In genomic region chr10:3225589-3225988, GRCh38 we compare ENCODE assay signal across 17 cellular contexts. TPM values are rescaled to one million over a fixed set of nuclear protein-coding genes. Genes with fewer than 3 reads are reported as not detected.
DNase-seq lines count a peak whose midpoint lies in the region; ATAC-seq and TF ChIP-seq lines count a peak whose summit lies in the region.
"Had no signal": no experiment of that assay in that cellular context is flagged by ENCODE, and none has a peak within 500 bp of the region (broad histone marks: within the 10 kb centered on the region; RNA-seq: fewer than 3 reads in every experiment).

No MANE protein-coding gene starts in this region.

- peaks cover 9% of the 10 kb centered on the region for H3K4me1 ChIP-seq in HEK293 (ENCODE audit: control insufficient read depth, insufficient read depth, low read length)
- peaks cover 10% of the 10 kb centered on the region for H3K4me1 ChIP-seq in smooth muscle cell (ENCODE audit: low read depth)
- peaks cover 0 to 18% (median 0%) of the 10 kb centered on the region in 4 donors for H3K4me1 ChIP-seq in stomach
- H3K4me1 ChIP-seq: testis had no signal

- POLR2A ChIA-PET in HEK293 (lab: Yijun Ruan, JAX), result interaction anchor here (1.6 kb wide), 1 partner anchor 53 kb away, joined by 6 read pairs; the partner anchor contains the start of gene PITRM1

- H3K4me3 ChIP-seq in HEK293 (ENCODE audit: low read depth, low read length) (no peak overlapping the region), foreskin fibroblast (ENCODE audit: low read depth in 1 of 2, low read length in 2 of 2) (no peak overlapping the region), smooth muscle cell (no peak overlapping the region), stomach (no peak overlapping the region)
- H3K4me3 ChIP-seq: GM12878, testis had no signal

- H3K27me3 ChIP-seq in smooth muscle cell (ENCODE audit: low read depth), result no peaks in the 10 kb centered on the region
- peaks cover 0 to 12% (median 0%) of the 10 kb centered on the region in 3 donors for H3K27me3 ChIP-seq in stomach
- H3K27me3 ChIP-seq: testis had no signal

- no peak for TF ChIP-seq POLR2A in stomach (IDR thresholded peaks at IDR 0.05)

- H3K27ac ChIP-seq in HEK293 (ENCODE audit: extremely low read depth, low read depth, low read length), result no peak overlapping the region
- H3K27ac ChIP-seq in smooth muscle cell (ENCODE audit: low read depth), result peak overlapping the region; percentile 97
- H3K27ac ChIP-seq in stomach, result no peak overlapping the region
- H3K27ac ChIP-seq: testis had no signal

- no peaks in the 10 kb centered on the region for H3K79me2 ChIP-seq in smooth muscle cell (ENCODE audit: low read depth)

- H3K9ac ChIP-seq in smooth muscle cell (ENCODE audit: low read depth), result no peak overlapping the region

- H3K9me3 ChIP-seq in HEK293 (ENCODE audit: control insufficient read depth, insufficient read depth, low read depth, low read length) (no peaks in the 10 kb centered on the region), smooth muscle cell (replicated peaks; ENCODE audit: low read depth) (no peaks in the 10 kb centered on the region), stomach (no peaks in the 10 kb centered on the region)
- H3K9me3 ChIP-seq: testis had no signal

- intact Hi-C loops in stomach (cut with DNase I; ENCODE audit: low total_unique reads), result no loop called here

- no peak for TF ChIP-seq EP300 in stomach (IDR thresholded peaks at IDR 0.05)

- H3K36me3 ChIP-seq in HEK293 (ENCODE audit: control insufficient read depth in 2 of 2, insufficient read depth in 1 of 2, low read length in 2 of 2) (no peaks in the 10 kb centered on the region), smooth muscle cell (ENCODE audit: low read depth) (no peaks in the 10 kb centered on the region), stomach (no peaks in the 10 kb centered on the region)

- H2AFZ ChIP-seq in smooth muscle cell (ENCODE audit: low read depth), result no peak overlapping the region

- 40% methylated on average over 3 of the region's 3 CpGs for WGBS in smooth muscle cell (ENCODE audit: low lambda C conversion rate)
- 71 to 90% (median 88%) methylated on average over 3 of the region's 3 CpGs for WGBS in stomach, 5 donors

- CTCF ChIA-PET in HEK293 (lab: Yijun Ruan, JAX), result interaction anchor here (0.6 to 0.8 kb wide), 3 partner anchors 28 to 848 kb away, joined by 3 read pairs; no protein-coding TSS in a partner anchor

- H4K20me1 ChIP-seq in smooth muscle cell (ENCODE audit: low read depth), result no peaks in the 10 kb centered on the region

- peak; percentile 93 for DNase-seq in amniotic epithelial cell (ENCODE audit: low read depth)
- DNase-seq in foreskin fibroblast, result peak; percentile 49 to 70
- DNase-seq in smooth muscle cell (lab: John Stamatoyannopoulos, UW; ENCODE audit: unreplicated experiment), result no peak
- DNase-seq in C1 segment of cervical spinal cord (lab: John Stamatoyannopoulos, UW), result no peak
- DNase-seq in stomach, result no peak
- DNase-seq: activated effector memory CD4-positive, alpha-beta T cell treated with anti-CD3 and anti-CD28 coated beads, Interleukin-2, amount 50 U/mL, for 16 hours; effector memory CD8-positive, alpha-beta T cell; glutamatergic neuron; mesendoderm; NCI-H774; right cardiac atrium; stimulated activated CD4-positive, alpha-beta T cell treated with anti-CD3 and anti-CD28 coated beads, Interleukin-2, amount 100 ng/mL, for 48 hours; T-helper 17 cell; testis had no signal

- peak overlapping the region; percentile 11 for H3K4me2 ChIP-seq in smooth muscle cell

- no peak for ATAC-seq in GM21515 (IDR thresholded peaks at IDR 0.05; ENCODE audit: unreplicated experiment)
- ATAC-seq: effector memory CD8-positive, alpha-beta T cell; GM12878; right cardiac atrium; T-helper 17 cell had no signal

- TF ChIP-seq CTCF in HEK293 (tag by site-specific recombination; IDR thresholded peaks at IDR 0.05), result no peak
- no peak for TF ChIP-seq CTCF in foreskin fibroblast (IDR thresholded peaks at IDR 0.05; ENCODE audit: low read depth, low read length)
- TF ChIP-seq CTCF in smooth muscle cell (IDR thresholded peaks at IDR 0.05; ENCODE audit: borderline replicate concordance, insufficient read depth, poor library complexity, severe bottlenecking), result no peak
- no peak for TF ChIP-seq CTCF in stomach (IDR thresholded peaks at IDR 0.05)

- peaks cover 36% of the 10 kb centered on the region for H3F3A ChIP-seq in smooth muscle cell (ENCODE audit: low read depth)

TF ChIP-seq in HEK293, 187 proteins besides CTCF, POLR2A, EP300 and RAD21:
- TF ChIP-seq ZNF140 (tag by site-specific recombination; IDR thresholded peaks at IDR 0.05) (no peak), ATF2 (tag by site-specific recombination; IDR thresholded peaks at IDR 0.05; ENCODE audit: low read depth) (0 out of 2 replicates have a peak, but pooled peaks have one; percentile 14)

RNA-seq across cellular contexts. Expression of gene PITRM1, which starts 53.0 kb away (rescaled TPM):
- 55.9 and 61.3 TPM in 2 replicates for total RNA-seq in smooth muscle cell
- polyA plus RNA-seq in smooth muscle cell, result 49.2 and 53.8 TPM in 2 replicates
- 10 to 100 TPM; 36.8 to 95.1 (median 66.5) TPM for total RNA-seq in stomach
- 10 to 100 TPM; 32.3 to 63.7 (median 35.6) TPM for polyA plus RNA-seq in stomach

Comparison
In these comparisons a context has a peak if more than half of its experiments do, and no peak if none do; other contexts are left out.
1. DNase-seq: peak in amniotic epithelial cell (single experiment) and foreskin fibroblast (2 of 2); none in smooth muscle cell (single experiment), C1 segment of cervical spinal cord (0 of 14) and stomach (single experiment).